Comparison of ENCODE assay signal across 21 cellular contexts in the genomic region with DNA sequence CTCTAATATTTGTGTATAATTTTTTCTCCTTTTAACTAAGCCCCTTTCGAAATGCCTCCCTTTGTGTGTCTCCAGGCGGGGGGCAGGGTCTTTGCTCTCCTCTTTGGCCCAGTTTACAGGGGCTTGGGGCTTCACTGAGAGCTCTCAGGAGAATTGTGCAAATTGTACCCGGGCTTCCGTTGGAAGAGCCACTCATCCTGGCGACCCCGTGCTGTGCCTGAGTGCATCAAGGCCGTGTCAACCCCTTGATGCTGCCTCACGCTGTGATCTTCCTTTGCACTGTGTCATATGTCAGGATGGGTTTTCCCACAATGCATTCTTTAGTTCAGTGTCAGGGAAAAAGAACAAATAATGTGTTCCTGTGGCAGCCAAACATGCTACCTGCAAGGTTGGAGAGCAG.
DNase-seq lines count a peak whose midpoint lies in the region; ATAC-seq, FAIRE-seq and TF ChIP-seq lines count a peak whose summit lies in the region.
"Had no signal": no experiment of that assay in that cellular context is flagged by ENCODE, and none has a peak within 500 bp of the region (broad histone marks: within the 10 kb centered on the region; RNA-seq: fewer than 3 reads in every experiment).

No MANE protein-coding gene starts in this region.

- POLR2A ChIA-PET in HepG2 (lab: Yijun Ruan, JAX): no interaction called here

- no peak overlapping the region for H3K27ac Mint-ChIP-seq in activated naive CD4-positive, alpha-beta T cell treated with anti-CD3 and anti-CD28 coated beads, Interleukin-2, amount 50 U/mL, for 72 hours
- H3K27ac Mint-ChIP-seq: activated CD8-positive, alpha-beta memory T cell treated with anti-CD3 and anti-CD28 coated beads, Interleukin-2, amount 10 ng/mL, durations not matched to agents 7 days and 5 days; CD8-positive, alpha-beta T cell; IgD-negative memory B cell; stimulated activated memory B cell treated with anti-CD40 and anti-IgM and Interleukin-4, amounts not matched to agents 10 μg/mL and 1 μg/mL and 100 μg/mL, for 72 hours had no signal

- no peak for TF ChIP-seq RAD21 in HepG2 (CRISPR knock-in tag; IDR thresholded peaks at IDR 0.05)

- TF ChIP-seq CTCF in HepG2 (CRISPR knock-in tag; IDR thresholded peaks at IDR 0.05) (no peak), right lobe of liver (IDR thresholded peaks at IDR 0.05) (no peak), GM13976 (IDR thresholded peaks at IDR 0.05; ENCODE audit: borderline replicate concordance, control extremely low read depth, extremely low read depth, insufficient read depth, missing control alignments) (no peak)

- no peak overlapping the region for H3K4me2 ChIP-seq in HepG2 (ENCODE audit: low read depth, low read length)

- no peaks in the 10 kb centered on the region for H4K20me1 ChIP-seq in HepG2 (ENCODE audit: insufficient read depth, low read length)

- ATAC-seq in HepG2: no peak; the same call in 1 of the 3 replicates
- ATAC-seq in right lobe of liver: no peak
- ATAC-seq in activated naive CD4-positive, alpha-beta T cell treated with anti-CD3 and anti-CD28 coated beads, Interleukin-2, amount 50 U/mL, for 72 hours: no peak
- no peak for ATAC-seq in GM19328 (IDR thresholded peaks at IDR 0.05; ENCODE audit: unreplicated experiment)
- ATAC-seq: activated CD8-positive, alpha-beta memory T cell treated with anti-CD3 and anti-CD28 coated beads, Interleukin-2, amount 10 ng/mL, durations not matched to agents 7 days and 5 days; CD8-positive, alpha-beta T cell; pancreas; stimulated activated memory B cell treated with anti-CD40 and anti-IgM and Interleukin-4, amounts not matched to agents 10 μg/mL and 1 μg/mL and 100 μg/mL, for 72 hours had no signal

- no peak for TF ChIP-seq POLR2A in HepG2 (IDR thresholded peaks at IDR 0.05; ENCODE audit: insufficient read depth in 1 of 2, low read depth in 2 of 2, low read length in 2 of 2)
- TF ChIP-seq POLR2A in right lobe of liver (IDR thresholded peaks at IDR 0.05): no peak
- no peak for TF ChIP-seq POLR2A in H54 (IDR thresholded peaks at IDR 0.05; ENCODE audit: low read depth, low read length)

- H3K9ac ChIP-seq in HepG2 (ENCODE audit: insufficient read depth, low read depth, low read length): no peak overlapping the region

- H3K4me3 ChIP-seq in HepG2 (replicated peaks in 1 of 3; ENCODE audit: insufficient read depth in 1 of 3, low read depth in 2 of 3, low read length in 3 of 3) (no peak overlapping the region), right lobe of liver (no peak overlapping the region)
- H3K4me3 ChIP-seq: pancreas had no signal

- no peak overlapping the region for H2AFZ ChIP-seq in HepG2 (ENCODE audit: low read length)

- in situ Hi-C loops in HepG2 (cut with HindIII; ENCODE audit: extremely low pct_ligation_motif_present, low pct_unique_long_range_greater_than_20kb): no loop called here
- in situ Hi-C loops in GM13976 (cut with MboI; ENCODE audit: low sequenced_read_pairs, unreplicated experiment): no loop called here

- DNase-seq in HepG2 (ENCODE audit: low spot score) (peak; percentile 1), right lobe of liver (no peak), NCI-H2227 treated with DMSO at 0.1 percent for 48 hours (lab: John Stamatoyannopoulos, UW) (peak; percentile 72), iPS DF 19.7 (ENCODE audit: low read depth, low spot score) (peak; percentile 57), GM13976 (ENCODE audit: low spot score) (no peak), H54 (ENCODE audit: insufficient read length, low spot score) (no peak)
- DNase-seq in activated naive CD4-positive, alpha-beta T cell treated with anti-CD3 and anti-CD28 coated beads, Interleukin-2, amount 50 U/mL, for 72 hours (ENCODE audit: low spot score in 2 of 2): no peak
- DNase-seq: activated CD8-positive, alpha-beta memory T cell treated with anti-CD3 and anti-CD28 coated beads, Interleukin-2, amount 10 ng/mL, durations not matched to agents 7 days and 5 days; activated effector memory CD4-positive, alpha-beta T cell treated with anti-CD3 and anti-CD28 coated beads, Interleukin-2, amount 50 U/mL, for 16 hours; aorta; CD8-positive, alpha-beta T cell; erythroblast; GOT3; kidney glomerular epithelial cell; NCI-H774; pancreas; SW 1271; trophoblast cell had no signal

- peaks cover 3 to 4% of the 10 kb centered on the region in 2 donors for H3K9me3 Mint-ChIP-seq in activated naive CD4-positive, alpha-beta T cell treated with anti-CD3 and anti-CD28 coated beads, Interleukin-2, amount 50 U/mL, for 72 hours
- H3K9me3 Mint-ChIP-seq: CD8-positive, alpha-beta T cell; IgD-negative memory B cell had no signal

- no peak overlapping the region for H3K27ac ChIP-seq in HepG2 (ENCODE audit: extremely low read length, insufficient read depth, low read length)
- H3K27ac ChIP-seq in right lobe of liver: no peak overlapping the region
- H3K27ac ChIP-seq: pancreas had no signal

- BruUV-seq in HepG2 (replicated peaks; lab: Mats Ljungman, UMichigan): no TSS peak

- TF ChIP-seq EP300 in HepG2 (IDR thresholded peaks at IDR 0.05; ENCODE audit: low read depth in 2 of 2, low read length in 2 of 2) (no peak), HepG2 (CRISPR knock-in tag; IDR thresholded peaks at IDR 0.05; ENCODE audit: borderline replicate concordance) (no peak)

- no peaks in the 10 kb centered on the region for H3K79me2 ChIP-seq in HepG2 (ENCODE audit: insufficient read depth, low read length)

- CTCF ChIA-PET in HepG2 (lab: Yijun Ruan, JAX; ENCODE audit: low intra/inter-chr PET ratio, low total read pairs): no interaction called here

- H3K4me1 ChIP-seq in HepG2 (ENCODE audit: insufficient read depth, low read length): no peaks in the 10 kb centered on the region
- H3K4me1 ChIP-seq in right lobe of liver: no peaks in the 10 kb centered on the region
- H3K4me1 ChIP-seq: pancreas had no signal

- 19% methylated on average over 8 of the region's 8 CpGs for WGBS in HepG2 (ENCODE audit: low lambda C conversion rate)
- WGBS in right lobe of liver (ENCODE audit: insufficient coverage, low coverage, low lambda C conversion rate, missing lambda C conversion rate): 4% methylated on average over 8 of the region's 8 CpGs

- no peaks in the 10 kb centered on the region for H3K36me3 Mint-ChIP-seq in activated naive CD4-positive, alpha-beta T cell treated with anti-CD3 and anti-CD28 coated beads, Interleukin-2, amount 50 U/mL, for 72 hours
- H3K36me3 Mint-ChIP-seq: activated CD8-positive, alpha-beta memory T cell treated with anti-CD3 and anti-CD28 coated beads, Interleukin-2, amount 10 ng/mL, durations not matched to agents 7 days and 5 days; CD8-positive, alpha-beta T cell; stimulated activated memory B cell treated with anti-CD40 and anti-IgM and Interleukin-4, amounts not matched to agents 10 μg/mL and 1 μg/mL and 100 μg/mL, for 72 hours had no signal

- H3K9me3 ChIP-seq in HepG2 (ENCODE audit: low read length): no peaks in the 10 kb centered on the region
- H3K9me3 ChIP-seq in right lobe of liver: no peaks in the 10 kb centered on the region
- H3K9me3 ChIP-seq: pancreas had no signal

- FAIRE-seq in HepG2 (lab: Jason Lieb, UNC) (no peak), H54 (lab: Jason Lieb, UNC) (no peak)
- FAIRE-seq: pancreas had no signal

- H3K36me3 ChIP-seq in HepG2 (replicated peaks in 1 of 2; ENCODE audit: control insufficient read depth in 1 of 2, insufficient read depth in 2 of 2, low read length in 2 of 2): no peaks in the 10 kb centered on the region
- no peaks in the 10 kb centered on the region for H3K36me3 ChIP-seq in right lobe of liver
- H3K36me3 ChIP-seq: pancreas had no signal

- intact Hi-C loops in HepG2 (cut with micrococcal nuclease; ENCODE audit: unreplicated experiment): no loop called here
- intact Hi-C loops in right lobe of liver (cut with DNase I): no loop called here

- no peaks in the 10 kb centered on the region for H3K27me3 ChIP-seq in HepG2 (ENCODE audit: control insufficient read depth in 1 of 2, insufficient read depth in 2 of 2, low read length in 2 of 2)
- peaks cover 0 to 4% of the 10 kb centered on the region in 2 donors for H3K27me3 ChIP-seq in right lobe of liver
- H3K27me3 ChIP-seq: pancreas had no signal

TF ChIP-seq in HepG2, 621 proteins besides CTCF, POLR2A, EP300 and RAD21 (continues in another document):
- no peak for TF ChIP-seq BRCA1 (CRISPR knock-in tag; IDR thresholded peaks at IDR 0.05)
- TF ChIP-seq, protein P1, sequence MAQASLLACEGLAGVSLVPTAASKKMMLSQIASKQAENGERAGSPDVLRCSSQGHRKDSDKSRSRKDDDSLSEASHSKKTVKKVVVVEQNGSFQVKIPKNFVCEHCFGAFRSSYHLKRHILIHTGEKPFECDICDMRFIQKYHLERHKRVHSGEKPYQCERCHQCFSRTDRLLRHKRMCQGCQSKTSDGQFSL (CRISPR knock-in tag; IDR thresholded peaks at IDR 0.05): no peak
- TF ChIP-seq, protein P2, sequence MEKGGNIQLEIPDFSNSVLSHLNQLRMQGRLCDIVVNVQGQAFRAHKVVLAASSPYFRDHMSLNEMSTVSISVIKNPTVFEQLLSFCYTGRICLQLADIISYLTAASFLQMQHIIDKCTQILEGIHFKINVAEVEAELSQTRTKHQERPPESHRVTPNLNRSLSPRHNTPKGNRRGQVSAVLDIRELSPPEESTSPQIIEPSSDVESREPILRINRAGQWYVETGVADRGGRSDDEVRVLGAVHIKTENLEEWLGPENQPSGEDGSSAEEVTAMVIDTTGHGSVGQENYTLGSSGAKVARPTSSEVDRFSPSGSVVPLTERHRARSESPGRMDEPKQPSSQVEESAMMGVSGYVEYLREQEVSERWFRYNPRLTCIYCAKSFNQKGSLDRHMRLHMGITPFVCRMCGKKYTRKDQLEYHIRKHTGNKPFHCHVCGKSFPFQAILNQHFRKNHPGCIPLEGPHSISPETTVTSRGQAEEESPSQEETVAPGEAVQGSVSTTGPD (CRISPR knock-in tag; IDR thresholded peaks at IDR 0.05): no peak
- TF ChIP-seq, protein P3, sequence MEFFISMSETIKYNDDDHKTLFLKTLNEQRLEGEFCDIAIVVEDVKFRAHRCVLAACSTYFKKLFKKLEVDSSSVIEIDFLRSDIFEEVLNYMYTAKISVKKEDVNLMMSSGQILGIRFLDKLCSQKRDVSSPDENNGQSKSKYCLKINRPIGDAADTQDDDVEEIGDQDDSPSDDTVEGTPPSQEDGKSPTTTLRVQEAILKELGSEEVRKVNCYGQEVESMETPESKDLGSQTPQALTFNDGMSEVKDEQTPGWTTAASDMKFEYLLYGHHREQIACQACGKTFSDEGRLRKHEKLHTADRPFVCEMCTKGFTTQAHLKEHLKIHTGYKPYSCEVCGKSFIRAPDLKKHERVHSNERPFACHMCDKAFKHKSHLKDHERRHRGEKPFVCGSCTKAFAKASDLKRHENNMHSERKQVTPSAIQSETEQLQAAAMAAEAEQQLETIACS (CRISPR knock-in tag; IDR thresholded peaks at IDR 0.05): no peak

Comparison
In these comparisons a context has a peak if more than half of its experiments do, and no peak if none do; other contexts are left out.
1. DNase-seq: peak in HepG2 (single experiment), NCI-H2227 treated with DMSO at 0.1 percent for 48 hours (single experiment) and iPS DF 19.7 (single experiment); none in right lobe of liver (0 of 3), activated naive CD4-positive, alpha-beta T cell treated with anti-CD3 and anti-CD28 coated beads, Interleukin-2, amount 50 U/mL, for 72 hours (0 of 2), GM13976 (single experiment) and H54 (single experiment).